ENCODE assay signal across 1 cellular context in the genomic region with DNA sequence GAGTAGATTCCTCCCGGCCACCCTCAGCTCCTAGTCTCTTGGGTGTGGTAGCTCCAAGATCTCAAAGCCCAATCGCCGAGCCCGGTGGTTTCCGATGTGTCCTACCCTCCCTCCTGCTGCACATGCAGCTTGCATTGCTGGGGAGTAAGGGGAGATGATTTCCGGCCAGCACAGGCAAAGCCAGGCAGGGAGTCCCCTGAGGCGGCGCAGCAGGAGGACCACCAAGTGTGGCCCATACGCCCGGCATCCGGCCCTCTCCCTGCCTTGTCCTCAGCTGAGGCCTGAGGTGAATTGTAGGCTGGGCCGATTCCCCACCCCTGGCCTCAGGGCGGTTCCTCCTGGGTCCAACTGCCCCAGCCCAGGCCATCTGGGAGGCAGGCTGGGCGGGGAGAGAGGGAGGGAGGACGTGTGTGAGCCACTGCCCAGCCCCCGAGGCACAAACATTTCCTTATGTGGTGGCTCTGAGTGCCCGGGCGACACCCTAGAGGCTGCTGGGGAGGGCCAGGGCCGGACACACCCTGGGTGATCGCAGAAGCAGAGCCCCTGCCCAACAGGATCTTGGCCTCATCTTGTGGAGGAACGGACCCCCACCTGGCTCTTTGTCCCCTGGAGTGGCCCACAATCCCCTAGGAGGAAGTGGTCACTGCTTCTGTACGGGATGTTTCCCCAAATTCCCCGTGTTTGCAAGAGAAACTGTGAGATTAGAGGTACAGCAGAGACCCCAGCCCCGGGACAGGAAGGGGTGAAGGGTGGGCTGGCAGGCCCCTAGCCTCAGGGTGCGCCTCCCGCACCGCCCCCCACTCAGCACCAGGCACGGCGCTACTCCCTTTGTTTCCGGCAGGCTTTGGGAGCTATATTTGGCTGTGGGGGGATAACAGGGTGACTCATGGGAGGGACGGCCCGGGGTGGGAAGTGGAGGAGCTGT.
A peak's percentile ranks its signal among the peaks of the same experiment; 100 is the strongest.
TF ChIP-seq lines count a peak whose summit lies in the region.

No MANE protein-coding gene starts in this region.

TF ChIP-seq in K562, 482 proteins besides CTCF, POLR2A, EP300 and RAD21 (continued from another document and continues in another):
- TF ChIP-seq NR4A1 (CRISPR knock-in tag; IDR thresholded peaks at IDR 0.05): no peak
- peak; percentile 49; the same call in 1 of the 2 replicates for TF ChIP-seq NR4A1 (tag; IDR thresholded peaks at IDR 0.05)
- TF ChIP-seq SMAD4 (CRISPR knock-in tag; conservative IDR thresholded peaks at IDR 0.05): peak; percentile 10; the same call in 1 of the 2 replicates
- peak; percentile 76 for TF ChIP-seq ATF3 (IDR thresholded peaks at IDR 0.05)
- no peak for TF ChIP-seq ATF3 (CRISPR knock-in tag; conservative IDR thresholded peaks at IDR 0.05)
- TF ChIP-seq ZNF561 (CRISPR knock-in tag; conservative IDR thresholded peaks at IDR 0.05): no peak
- TF ChIP-seq TRIM25 (IDR thresholded peaks at IDR 0.05; ENCODE audit: borderline replicate concordance): no peak
- TF ChIP-seq ZBTB40 (IDR thresholded peaks at IDR 0.05): 0 out of 2 replicates have a peak, but pooled peaks have one; percentile 26
- no peak for TF ChIP-seq ZBTB40 (CRISPR knock-in tag; IDR thresholded peaks at IDR 0.05)
- no peak for TF ChIP-seq XRCC4 (IDR thresholded peaks at IDR 0.05; ENCODE audit: extremely low read depth, insufficient read depth, insufficient read length)
- TF ChIP-seq PRDM10 (IDR thresholded peaks at IDR 0.05; ENCODE audit: partially characterized antibody): peak; percentile 68
- TF ChIP-seq, protein P1, sequence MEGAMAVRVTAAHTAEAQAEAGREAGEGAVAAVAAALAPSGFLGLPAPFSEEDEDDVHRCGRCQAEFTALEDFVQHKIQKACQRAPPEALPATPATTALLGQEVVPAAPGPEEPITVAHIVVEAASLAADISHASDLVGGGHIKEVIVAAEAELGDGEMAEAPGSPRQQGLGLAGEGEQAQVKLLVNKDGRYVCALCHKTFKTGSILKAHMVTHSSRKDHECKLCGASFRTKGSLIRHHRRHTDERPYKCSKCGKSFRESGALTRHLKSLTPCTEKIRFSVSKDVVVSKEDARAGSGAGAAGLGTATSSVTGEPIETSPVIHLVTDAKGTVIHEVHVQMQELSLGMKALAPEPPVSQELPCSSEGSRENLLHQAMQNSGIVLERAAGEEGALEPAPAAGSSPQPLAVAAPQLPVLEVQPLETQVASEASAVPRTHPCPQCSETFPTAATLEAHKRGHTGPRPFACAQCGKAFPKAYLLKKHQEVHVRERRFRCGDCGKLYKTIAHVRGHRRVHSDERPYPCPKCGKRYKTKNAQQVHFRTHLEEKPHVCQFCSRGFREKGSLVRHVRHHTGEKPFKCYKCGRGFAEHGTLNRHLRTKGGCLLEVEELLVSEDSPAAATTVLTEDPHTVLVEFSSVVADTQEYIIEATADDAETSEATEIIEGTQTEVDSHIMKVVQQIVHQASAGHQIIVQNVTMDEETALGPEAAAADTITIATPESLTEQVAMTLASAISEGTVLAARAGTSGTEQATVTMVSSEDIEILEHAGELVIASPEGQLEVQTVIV (CRISPR knock-in tag; IDR thresholded peaks at IDR 0.05; ENCODE audit: borderline replicate concordance): no peak
- TF ChIP-seq NUFIP1 (IDR thresholded peaks at IDR 0.05; ENCODE audit: partially characterized antibody): no peak
- peak; percentile 47 for TF ChIP-seq CREM (IDR thresholded peaks at IDR 0.05; ENCODE audit: low read depth)
- TF ChIP-seq CEBPG (CRISPR knock-in tag; IDR thresholded peaks at IDR 0.05): no peak
- TF ChIP-seq CEBPG (tag; conservative IDR thresholded peaks at IDR 0.05 in 1 of 2, IDR thresholded peaks at IDR 0.05 in 1 of 2): no peak
- TF ChIP-seq RBFOX2 (IDR thresholded peaks at IDR 0.05; ENCODE audit: low read depth, low read length): peak; percentile 88
- TF ChIP-seq EP400 (IDR thresholded peaks at IDR 0.05): peak; percentile 54; the same call in 1 of the 2 replicates
- TF ChIP-seq TBP (optimal IDR thresholded peaks at IDR 0.05; ENCODE audit: low read depth, low read length): peak; percentile 61
- no peak for TF ChIP-seq TEAD2 (tag; IDR thresholded peaks at IDR 0.05)
- TF ChIP-seq E2F5 (CRISPR knock-in tag; IDR thresholded peaks at IDR 0.05): no peak
- no peak for TF ChIP-seq DEAF1 (CRISPR knock-in tag; IDR thresholded peaks at IDR 0.05)
- 0 out of 2 replicates have a peak, but pooled peaks have one; percentile 12 for TF ChIP-seq MTA1 (IDR thresholded peaks at IDR 0.05; ENCODE audit: borderline replicate concordance)
- TF ChIP-seq ZBTB49 (CRISPR knock-in tag; IDR thresholded peaks at IDR 0.05; ENCODE audit: borderline replicate concordance): no peak
- TF ChIP-seq GTF2E2 (tag; IDR thresholded peaks at IDR 0.05): peak; percentile 86
- peak; percentile 42; the same call in 1 of the 2 replicates for TF ChIP-seq BACH1 (tag; IDR thresholded peaks at IDR 0.05)
